8 cellular contexts compared by ENCODE assay signal in genomic region chr17:69159418-69159817, GRCh38.
"Had no signal": no experiment of that assay in that cellular context is flagged by ENCODE, and none has a peak within 500 bp of the region (broad histone marks: within the 10 kb centered on the region; RNA-seq: fewer than 3 reads in every experiment).

No MANE protein-coding gene starts in this region.

- ATAC-seq: GM12878 had no signal

- H3K4me3 ChIP-seq: GM12878 had no signal

- FAIRE-seq: G401.6, GM12878, GM12891, GM12892, GM18507, GM19239 had no signal

- DNase-seq: GDM1, GF-D8 had no signal
